8 cellular contexts compared by ENCODE assay signal in genomic region chr2:69816923-69817542, GRCh38. TPM values are rescaled to one million over a fixed set of nuclear protein-coding genes. Genes with fewer than 3 reads are reported as not detected.
A peak's percentile ranks its signal among the peaks of the same experiment; 100 is the strongest.
DNase-seq lines count a peak whose midpoint lies in the region; ATAC-seq and TF ChIP-seq lines count a peak whose summit lies in the region.

No MANE protein-coding gene starts in this region.

- no peak for ATAC-seq in HG02870 (IDR thresholded peaks at IDR 0.05; ENCODE audit: unreplicated experiment)

- H3K4me1 ChIP-seq in testis = peaks cover 10% of the 10 kb centered on the region

- no peak for TF ChIP-seq POLR2A in testis (IDR thresholded peaks at IDR 0.05)

- DNase-seq in LoVo (ENCODE audit: low spot score) (peak; percentile 86), RPMI7951 (ENCODE audit: low read depth) (peak; percentile 81), activated T-helper 1 cell treated with Interleukin-2 at 50 U/mL for 16 hours (ENCODE audit: low read depth) (peak; percentile 34), fibroblast of pulmonary artery (ENCODE audit: low read depth) (peak; percentile 93), nucleus accumbens (lab: John Stamatoyannopoulos, UW) (peak in 43 of 56 donors; percentile 6 to 89 (median 47)), testis (peak; percentile 90)

- H3K36me3 ChIP-seq in testis (ENCODE audit: low read depth, missing control alignments) = no peaks in the 10 kb centered on the region

- no peaks in the 10 kb centered on the region for H3K27me3 ChIP-seq in testis

- H3K9me3 ChIP-seq in testis = no peaks in the 10 kb centered on the region

- TF ChIP-seq CTCF in GM12872 (IDR thresholded peaks at IDR 0.05; ENCODE audit: insufficient read depth, low read depth, low read length) (peak; percentile 79), fibroblast of pulmonary artery (IDR thresholded peaks at IDR 0.05; ENCODE audit: low read length, missing control alignments) (peak; percentile 95), testis (IDR thresholded peaks at IDR 0.05) (peak; percentile 95 to 98 (median 96))

- H3K27ac ChIP-seq in testis = no peak overlapping the region

- intact Hi-C loops in testis (cut with DNase I; ENCODE audit: low total_unique reads) = no loop called here

- no peak overlapping the region for H3K4me3 ChIP-seq in fibroblast of pulmonary artery (replicated peaks; ENCODE audit: low read depth, low read length)
- H3K4me3 ChIP-seq in testis = no peak overlapping the region

- 23 to 27% methylated on average over 3 of the region's 3 CpGs for WGBS in testis, 2 donors

RNA-seq across cellular contexts. Expression of gene GMCL1, which starts 12.4 kb away (rescaled TPM):
- total RNA-seq in RPMI7951 (2014; rRNA removed; shearing (Covaris generic)) = 9.3 and 11.3 TPM in 2 replicates
- 10 to 100 TPM; 19.9 to 27.6 TPM for total RNA-seq in testis
- polyA plus RNA-seq in testis (ENCODE audit: insufficient read depth, low read depth, low replicate concordance) = 30.5 TPM

Comparison
In these comparisons a context has a peak if more than half of its experiments do, and no peak if none do; other contexts are left out.
1. DNase-seq: peak in every context shown above with its lines; median percentile 93 in fibroblast of pulmonary artery; 90 in testis; 86 in LoVo; 81 in RPMI7951; 47 in nucleus accumbens; 34 in activated T-helper 1 cell treated with Interleukin-2 at 50 U/mL for 16 hours.